ENCODE assay signal across 2 cellular contexts in genomic region chr11:126839496-126839895, GRCh38.
TF ChIP-seq lines count a peak whose summit lies in the region.

No MANE protein-coding gene starts in this region.

TF ChIP-seq in IMR-90, 13 proteins besides CTCF, POLR2A, EP300 and RAD21:
- TF ChIP-seq, protein P1, sequence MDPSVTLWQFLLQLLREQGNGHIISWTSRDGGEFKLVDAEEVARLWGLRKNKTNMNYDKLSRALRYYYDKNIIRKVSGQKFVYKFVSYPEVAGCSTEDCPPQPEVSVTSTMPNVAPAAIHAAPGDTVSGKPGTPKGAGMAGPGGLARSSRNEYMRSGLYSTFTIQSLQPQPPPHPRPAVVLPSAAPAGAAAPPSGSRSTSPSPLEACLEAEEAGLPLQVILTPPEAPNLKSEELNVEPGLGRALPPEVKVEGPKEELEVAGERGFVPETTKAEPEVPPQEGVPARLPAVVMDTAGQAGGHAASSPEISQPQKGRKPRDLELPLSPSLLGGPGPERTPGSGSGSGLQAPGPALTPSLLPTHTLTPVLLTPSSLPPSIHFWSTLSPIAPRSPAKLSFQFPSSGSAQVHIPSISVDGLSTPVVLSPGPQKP (IDR thresholded peaks at IDR 0.05; ENCODE audit: borderline replicate concordance, low read depth, low read length): no peak
- TF ChIP-seq NFE2L2 (IDR thresholded peaks at IDR 0.05; ENCODE audit: low read depth, low read length): peak; percentile 80
- no peak for TF ChIP-seq MAZ (IDR thresholded peaks at IDR 0.05; ENCODE audit: borderline replicate concordance, low read depth, low read length)
- no peak for TF ChIP-seq SMC3 (IDR thresholded peaks at IDR 0.05; ENCODE audit: low read depth, low read length)
- TF ChIP-seq FOS (IDR thresholded peaks at IDR 0.05; ENCODE audit: low read depth, low read length): no peak
- TF ChIP-seq, protein P2, sequence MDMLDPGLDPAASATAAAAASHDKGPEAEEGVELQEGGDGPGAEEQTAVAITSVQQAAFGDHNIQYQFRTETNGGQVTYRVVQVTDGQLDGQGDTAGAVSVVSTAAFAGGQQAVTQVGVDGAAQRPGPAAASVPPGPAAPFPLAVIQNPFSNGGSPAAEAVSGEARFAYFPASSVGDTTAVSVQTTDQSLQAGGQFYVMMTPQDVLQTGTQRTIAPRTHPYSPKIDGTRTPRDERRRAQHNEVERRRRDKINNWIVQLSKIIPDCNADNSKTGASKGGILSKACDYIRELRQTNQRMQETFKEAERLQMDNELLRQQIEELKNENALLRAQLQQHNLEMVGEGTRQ (IDR thresholded peaks at IDR 0.05; ENCODE audit: low read depth, low read length): no peak
- no peak for TF ChIP-seq BHLHE40 (IDR thresholded peaks at IDR 0.05; ENCODE audit: low read depth, low read length)
- TF ChIP-seq CHD1 (IDR thresholded peaks at IDR 0.05; ENCODE audit: low read depth, low read length): no peak
- TF ChIP-seq RCOR1 (IDR thresholded peaks at IDR 0.05; ENCODE audit: insufficient replicate concordance, low read length): no peak
- peak; percentile 99 for TF ChIP-seq MAFK (IDR thresholded peaks at IDR 0.05; ENCODE audit: low read depth, low read length)
- no peak for TF ChIP-seq CEBPB (IDR thresholded peaks at IDR 0.05; ENCODE audit: low read depth, low read length)

TF ChIP-seq in SK-N-SH, 30 proteins besides CTCF, POLR2A, EP300 and RAD21 (continued from another document):
- TF ChIP-seq MEF2A (IDR thresholded peaks at IDR 0.05; ENCODE audit: borderline replicate concordance, low read depth) (no peak), ELF1 (IDR thresholded peaks at IDR 0.05) (no peak), FOXJ3 (CRISPR knock-in tag; IDR thresholded peaks at IDR 0.05) (no peak), GATA2 (CRISPR knock-in tag; IDR thresholded peaks at IDR 0.05) (no peak), FOSL2 (IDR thresholded peaks at IDR 0.05; ENCODE audit: borderline replicate concordance, low read depth) (peak; percentile 23; the same call in 1 of the 2 replicates), CHD2 (IDR thresholded peaks at IDR 0.05; ENCODE audit: low read length, partially characterized antibody) (no peak), GABPA (IDR thresholded peaks at IDR 0.05; ENCODE audit: low read depth) (no peak)
